In genomic region chr1:161725888-161726630, GRCh38 we compare ENCODE assay signal across 1 cellular context.
TF ChIP-seq lines count a peak whose summit lies in the region.

No MANE protein-coding gene starts in this region.

TF ChIP-seq in K562, 482 proteins besides CTCF, POLR2A, EP300 and RAD21 (continued from another document and continues in another):
- TF ChIP-seq ZBTB40 (IDR thresholded peaks at IDR 0.05), result no peak
- no peak for TF ChIP-seq ZBTB40 (CRISPR knock-in tag; IDR thresholded peaks at IDR 0.05)
- TF ChIP-seq THAP12 (CRISPR knock-in tag; IDR thresholded peaks at IDR 0.05), result no peak
- TF ChIP-seq SMARCE1 (IDR thresholded peaks at IDR 0.05), result no peak
- TF ChIP-seq MCM3 (IDR thresholded peaks at IDR 0.05), result no peak
- TF ChIP-seq SNAPC5 (CRISPR knock-in tag; IDR thresholded peaks at IDR 0.05), result no peak
- TF ChIP-seq CREB3L1 (IDR thresholded peaks at IDR 0.05; ENCODE audit: borderline replicate concordance, low read depth), result no peak
- no peak for TF ChIP-seq KLF1 (tag; IDR thresholded peaks at IDR 0.05)
- no peak for TF ChIP-seq RREB1 (CRISPR knock-in tag; IDR thresholded peaks at IDR 0.05)
- peak; percentile 49; the same call in 1 of the 2 replicates for TF ChIP-seq KAT7 (CRISPR knock-in tag; IDR thresholded peaks at IDR 0.05; ENCODE audit: borderline replicate concordance)
- no peak for TF ChIP-seq ZNF780A (CRISPR knock-in tag; IDR thresholded peaks at IDR 0.05)
- TF ChIP-seq ZNF699 (CRISPR knock-in tag; IDR thresholded peaks at IDR 0.05; ENCODE audit: insufficient replicate concordance), result no peak
- TF ChIP-seq HDGF (IDR thresholded peaks at IDR 0.05), result no peak
- TF ChIP-seq NR4A1 (CRISPR knock-in tag; IDR thresholded peaks at IDR 0.05), result no peak
- no peak for TF ChIP-seq NR4A1 (tag; IDR thresholded peaks at IDR 0.05)
- no peak for TF ChIP-seq ZNF12 (CRISPR knock-in tag; IDR thresholded peaks at IDR 0.05)
- 0 out of 2 replicates have a peak, but pooled peaks have one; percentile 23 for TF ChIP-seq ZFP1 (CRISPR knock-in tag; IDR thresholded peaks at IDR 0.05)
- TF ChIP-seq MAFF (IDR thresholded peaks at IDR 0.05; ENCODE audit: low read length), result no peak
- no peak; the same call in 1 of the 2 replicates for TF ChIP-seq POLR2AphosphoS2 (IDR thresholded peaks at IDR 0.05; ENCODE audit: low read length)
- no peak for TF ChIP-seq ZNF609 (CRISPR knock-in tag; IDR thresholded peaks at IDR 0.05; ENCODE audit: borderline replicate concordance)
- TF ChIP-seq ZNF277 (CRISPR knock-in tag; IDR thresholded peaks at IDR 0.05; ENCODE audit: borderline replicate concordance), result no peak
- no peak for TF ChIP-seq ZNF583 (CRISPR knock-in tag; IDR thresholded peaks at IDR 0.05)
- peak; percentile 34; the same call in 1 of the 2 replicates for TF ChIP-seq MTA3 (IDR thresholded peaks at IDR 0.05; ENCODE audit: borderline replicate concordance)
- no peak; the same call in 1 of the 2 replicates for TF ChIP-seq E2F1 (CRISPR knock-in tag; IDR thresholded peaks at IDR 0.05)
